1 cellular context compared by ENCODE assay signal in genomic region chr1:904271-904950, GRCh38.
TF ChIP-seq lines count a peak whose summit lies in the region.

No MANE protein-coding gene starts in this region.

TF ChIP-seq in HCT116, 20 proteins besides CTCF, POLR2A, EP300 and RAD21 (continued from another document):
- TF ChIP-seq SRF (IDR thresholded peaks at IDR 0.05; ENCODE audit: low read depth) (no peak), SIN3A (IDR thresholded peaks at IDR 0.05; ENCODE audit: low read depth) (peak; percentile 30; the same call in 1 of the 2 replicates), MAX (IDR thresholded peaks at IDR 0.05) (peak; percentile 96), EGR1 (IDR thresholded peaks at IDR 0.05; ENCODE audit: low read depth) (peak; percentile 51), YY1 (IDR thresholded peaks at IDR 0.05; ENCODE audit: extremely low read depth, insufficient replicate concordance, low read depth, low read length) (peak; percentile 82), ZFX (IDR thresholded peaks at IDR 0.05) (0 out of 2 replicates have a peak, but pooled peaks have one; percentile 19), SP1 (IDR thresholded peaks at IDR 0.05; ENCODE audit: low read depth) (0 out of 2 replicates have a peak, but pooled peaks have one; percentile 37)
